1 cellular context compared by ENCODE assay signal in the genomic region with DNA sequence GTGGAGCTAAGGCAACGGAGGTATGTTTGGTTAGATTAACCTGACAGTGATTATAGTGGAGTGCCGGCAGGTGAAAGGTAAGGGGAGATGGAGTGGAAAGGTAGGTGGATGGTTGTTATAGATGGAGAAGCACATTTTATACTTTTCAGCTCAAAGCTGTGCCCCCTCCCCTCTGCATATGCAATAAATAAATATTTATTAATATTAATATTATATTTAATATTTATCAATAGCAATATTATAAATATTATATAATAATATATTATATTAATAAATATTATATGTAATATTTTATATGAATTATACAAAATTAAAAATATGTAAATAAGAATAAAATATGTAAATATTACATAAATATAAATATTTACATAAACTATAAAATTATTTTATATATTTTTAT.
TF ChIP-seq lines count a peak whose summit lies in the region.

No MANE protein-coding gene starts in this region.

TF ChIP-seq in H1, 55 proteins besides CTCF, POLR2A, EP300 and RAD21:
- TF ChIP-seq CHD1 (IDR thresholded peaks at IDR 0.05; ENCODE audit: low read depth, low read length) = no peak
- no peak for TF ChIP-seq TAF7 (optimal IDR thresholded peaks at IDR 0.05; ENCODE audit: borderline replicate concordance, low read depth, low read length)
- no peak for TF ChIP-seq CBX5 (IDR thresholded peaks at IDR 0.05; ENCODE audit: low read depth, low read length)
- TF ChIP-seq RFX5 (IDR thresholded peaks at IDR 0.05; ENCODE audit: borderline replicate concordance, low read depth, low read length) = no peak
- no peak for TF ChIP-seq SRF (IDR thresholded peaks at IDR 0.05; ENCODE audit: low read depth, low read length)
- no peak for TF ChIP-seq E2F6 (IDR thresholded peaks at IDR 0.05)
- TF ChIP-seq SIRT6 (IDR thresholded peaks at IDR 0.05; ENCODE audit: low read length) = no peak
- no peak for TF ChIP-seq TAF1 (IDR thresholded peaks at IDR 0.05; ENCODE audit: low read depth, low read length)
- no peak for TF ChIP-seq TEAD4 (IDR thresholded peaks at IDR 0.05; ENCODE audit: low read depth, low read length)
- TF ChIP-seq FOSL1 (IDR thresholded peaks at IDR 0.05; ENCODE audit: insufficient read depth, low read depth, low read length) = no peak
- no peak for TF ChIP-seq JUND (IDR thresholded peaks at IDR 0.05; ENCODE audit: low read length)
- TF ChIP-seq ASH2L (IDR thresholded peaks at IDR 0.05; ENCODE audit: low read length) = no peak
- no peak for TF ChIP-seq CEBPB (IDR thresholded peaks at IDR 0.05; ENCODE audit: low read depth, low read length)
- no peak for TF ChIP-seq CHD2 (IDR thresholded peaks at IDR 0.05; ENCODE audit: low read length)
- no peak for TF ChIP-seq GABPA (IDR thresholded peaks at IDR 0.05; ENCODE audit: borderline replicate concordance, insufficient read depth, low read length)
